1 cellular context compared by ENCODE assay signal in the genomic region with DNA sequence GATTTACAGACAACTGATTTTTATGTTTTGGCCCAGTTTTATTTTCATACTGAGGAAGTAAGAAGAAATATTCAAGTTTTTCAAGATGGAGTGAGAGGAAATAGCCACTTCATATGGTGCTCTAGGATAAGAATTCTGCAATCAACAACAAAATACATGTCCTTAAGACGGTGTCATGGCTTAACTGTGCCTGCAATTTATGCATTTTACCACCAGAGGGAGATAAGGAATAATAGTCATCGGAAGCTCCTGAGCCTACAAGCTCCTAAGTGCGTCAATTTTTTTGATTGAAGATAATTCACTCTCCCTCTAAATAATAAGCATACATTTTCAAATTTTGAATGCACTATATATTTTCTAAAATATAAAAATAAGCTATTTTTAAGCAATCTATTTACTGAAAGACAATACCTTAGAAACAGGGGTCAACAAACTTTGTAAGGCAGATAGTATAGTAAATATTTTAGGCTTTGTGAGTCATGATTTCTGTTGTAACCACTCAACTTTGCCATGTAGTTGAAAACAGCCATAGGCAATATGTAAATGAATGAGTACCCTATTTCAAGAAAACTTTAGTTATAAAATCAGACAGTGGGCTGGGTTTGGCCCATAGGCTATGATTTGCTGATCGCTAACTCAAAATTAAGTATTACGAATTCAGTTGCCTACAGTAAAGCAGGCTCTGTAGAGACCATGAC.
TF ChIP-seq lines count a peak whose summit lies in the region.

No MANE protein-coding gene starts in this region.

TF ChIP-seq in GM12878, 131 proteins besides CTCF, POLR2A, EP300 and RAD21 (continued from another document):
- peak; percentile 69 for TF ChIP-seq CBX5 (IDR thresholded peaks at IDR 0.05; ENCODE audit: low read depth)
TF ChIP-seq in GM12878: peak in this region for 1.
